1 cellular context compared by ENCODE assay signal in the genomic region with DNA sequence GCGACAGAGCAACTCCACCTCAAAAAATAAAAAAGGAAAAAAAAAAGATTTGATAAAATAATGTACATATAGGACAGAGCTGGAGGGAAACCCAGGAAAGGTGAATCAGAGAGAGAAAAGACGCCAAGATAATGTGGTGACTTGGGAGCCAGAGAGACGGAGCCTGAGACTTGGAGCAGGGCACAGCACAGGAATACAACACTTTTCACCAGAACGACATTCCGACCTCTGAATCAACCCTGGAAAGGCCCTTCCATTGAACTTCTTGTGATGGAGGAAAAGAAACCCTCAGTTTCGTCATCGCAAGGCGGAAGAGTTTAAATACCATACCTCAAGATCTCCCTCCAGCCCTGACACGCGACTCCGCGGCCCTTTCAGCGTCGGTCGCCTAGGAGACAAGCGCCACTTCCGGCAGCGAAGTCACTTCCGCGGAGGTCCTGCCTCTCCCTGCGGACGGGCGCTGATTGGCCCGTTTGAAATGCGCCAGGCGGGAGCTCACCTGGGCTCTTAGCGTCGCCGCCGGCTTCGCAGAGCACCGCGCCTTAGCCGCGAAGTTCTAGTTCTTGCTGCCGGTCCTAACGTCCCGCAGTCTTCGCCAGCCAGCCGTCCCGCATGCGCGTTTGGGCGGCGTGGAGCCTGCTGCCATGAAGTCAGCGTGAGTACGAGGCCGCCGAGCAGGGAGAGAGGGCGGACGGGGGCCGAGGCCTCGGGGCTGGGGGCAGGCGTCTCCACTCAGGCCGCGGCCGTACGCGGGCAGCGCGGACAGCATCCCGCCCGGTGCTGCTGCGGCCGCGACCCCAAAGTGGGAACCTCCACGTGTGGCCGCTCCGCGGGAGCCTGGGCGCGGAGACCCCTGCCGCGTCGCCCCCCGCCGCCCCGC.
TF ChIP-seq lines count a peak whose summit lies in the region.

Gene KIF23 (plus strand): TSS at position 528 of the 880 bp plus-strand sequence. CDS start 117 bp downstream, at position 645.

TF ChIP-seq in K562, 482 proteins besides CTCF, POLR2A, EP300 and RAD21 (continued from another document and continues in another):
- no peak for TF ChIP-seq EGR1 (conservative IDR thresholded peaks at IDR 0.05)
- TF ChIP-seq PYGO2 (tag; IDR thresholded peaks at IDR 0.05): no peak
- TF ChIP-seq SMARCB1 (IDR thresholded peaks at IDR 0.05; ENCODE audit: insufficient read length, low read depth): no peak
- no peak for TF ChIP-seq CBFA2T3 (IDR thresholded peaks at IDR 0.05)
- TF ChIP-seq ASH1L (IDR thresholded peaks at IDR 0.05; ENCODE audit: borderline replicate concordance, low read depth, partially characterized antibody): peak; percentile 40
- TF ChIP-seq SMAD2 (IDR thresholded peaks at IDR 0.05; ENCODE audit: low read depth, low read length): no peak
- no peak for TF ChIP-seq THRAP3 (IDR thresholded peaks at IDR 0.05; ENCODE audit: borderline replicate concordance)
- no peak for TF ChIP-seq ZNF146 (CRISPR knock-in tag; IDR thresholded peaks at IDR 0.05; ENCODE audit: unreplicated experiment)
- peak; percentile 70 for TF ChIP-seq KDM5B (IDR thresholded peaks at IDR 0.05; ENCODE audit: insufficient replicate concordance, low read depth, low read length)
- peak in 1 of 2 experiments; percentile 64; a peak in 1 of 4 replicates for TF ChIP-seq KDM4B (IDR thresholded peaks at IDR 0.05; ENCODE audit: borderline replicate concordance in 2 of 2, low read depth in 1 of 2)
- TF ChIP-seq HBP1 (CRISPR knock-in tag; IDR thresholded peaks at IDR 0.05): no peak
- TF ChIP-seq, protein P1, sequence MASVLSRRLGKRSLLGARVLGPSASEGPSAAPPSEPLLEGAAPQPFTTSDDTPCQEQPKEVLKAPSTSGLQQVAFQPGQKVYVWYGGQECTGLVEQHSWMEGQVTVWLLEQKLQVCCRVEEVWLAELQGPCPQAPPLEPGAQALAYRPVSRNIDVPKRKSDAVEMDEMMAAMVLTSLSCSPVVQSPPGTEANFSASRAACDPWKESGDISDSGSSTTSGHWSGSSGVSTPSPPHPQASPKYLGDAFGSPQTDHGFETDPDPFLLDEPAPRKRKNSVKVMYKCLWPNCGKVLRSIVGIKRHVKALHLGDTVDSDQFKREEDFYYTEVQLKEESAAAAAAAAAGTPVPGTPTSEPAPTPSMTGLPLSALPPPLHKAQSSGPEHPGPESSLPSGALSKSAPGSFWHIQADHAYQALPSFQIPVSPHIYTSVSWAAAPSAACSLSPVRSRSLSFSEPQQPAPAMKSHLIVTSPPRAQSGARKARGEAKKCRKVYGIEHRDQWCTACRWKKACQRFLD (CRISPR knock-in tag; IDR thresholded peaks at IDR 0.05): peak; percentile 74; the same call in 1 of the 2 replicates
- no peak for TF ChIP-seq SRF (CRISPR knock-in tag; IDR thresholded peaks at IDR 0.05)
- no peak for TF ChIP-seq COPS2 (conservative IDR thresholded peaks at IDR 0.05)
- TF ChIP-seq HNRNPH1 (optimal IDR thresholded peaks at IDR 0.05; ENCODE audit: low read depth, low read length): no peak
- no peak for TF ChIP-seq ZNF133 (CRISPR knock-in tag; IDR thresholded peaks at IDR 0.05)
- peak; percentile 95 for TF ChIP-seq GABPA (tag; conservative IDR thresholded peaks at IDR 0.05; ENCODE audit: low read depth)
- no peak for TF ChIP-seq CHD2 (IDR thresholded peaks at IDR 0.05; ENCODE audit: low read depth, low read length)
- no peak for TF ChIP-seq POLR2H (tag; IDR thresholded peaks at IDR 0.05; ENCODE audit: low read depth)
- TF ChIP-seq RBBP5 (IDR thresholded peaks at IDR 0.05; ENCODE audit: borderline replicate concordance, insufficient read depth, low read length, poor library complexity, severe bottlenecking): peak; percentile 95
- TF ChIP-seq, protein P2, sequence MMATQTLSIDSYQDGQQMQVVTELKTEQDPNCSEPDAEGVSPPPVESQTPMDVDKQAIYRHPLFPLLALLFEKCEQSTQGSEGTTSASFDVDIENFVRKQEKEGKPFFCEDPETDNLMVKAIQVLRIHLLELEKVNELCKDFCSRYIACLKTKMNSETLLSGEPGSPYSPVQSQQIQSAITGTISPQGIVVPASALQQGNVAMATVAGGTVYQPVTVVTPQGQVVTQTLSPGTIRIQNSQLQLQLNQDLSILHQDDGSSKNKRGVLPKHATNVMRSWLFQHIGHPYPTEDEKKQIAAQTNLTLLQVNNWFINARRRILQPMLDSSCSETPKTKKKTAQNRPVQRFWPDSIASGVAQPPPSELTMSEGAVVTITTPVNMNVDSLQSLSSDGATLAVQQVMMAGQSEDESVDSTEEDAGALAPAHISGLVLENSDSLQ (IDR thresholded peaks at IDR 0.05): peak; percentile 56
- TF ChIP-seq KDM2B (CRISPR knock-in tag; IDR thresholded peaks at IDR 0.05): no peak
- TF ChIP-seq MAFK (IDR thresholded peaks at IDR 0.05; ENCODE audit: low read length): no peak
- TF ChIP-seq GTF2E2 (tag; IDR thresholded peaks at IDR 0.05): peak; percentile 55; the same call in 1 of the 2 replicates
- TF ChIP-seq BACH1 (tag; IDR thresholded peaks at IDR 0.05): no peak
- peak; percentile 83 for TF ChIP-seq BHLHE40 (IDR thresholded peaks at IDR 0.05; ENCODE audit: low read length)
- no peak for TF ChIP-seq ZBED1 (IDR thresholded peaks at IDR 0.05)
- TF ChIP-seq ZFP36 (IDR thresholded peaks at IDR 0.05; ENCODE audit: low read depth, low read length, partially characterized antibody): no peak
- 0 out of 2 replicates have a peak, but pooled peaks have one; percentile 26 for TF ChIP-seq CEBPG (CRISPR knock-in tag; IDR thresholded peaks at IDR 0.05)
- TF ChIP-seq CEBPG (tag; conservative IDR thresholded peaks at IDR 0.05 in 1 of 2, IDR thresholded peaks at IDR 0.05 in 1 of 2): no peak
- peak; percentile 31; the same call in 1 of the 2 replicates for TF ChIP-seq TGIF2 (CRISPR knock-in tag; IDR thresholded peaks at IDR 0.05)
- no peak for TF ChIP-seq SNRNP70 (optimal IDR thresholded peaks at IDR 0.05; ENCODE audit: low read depth, low read length)
- no peak for TF ChIP-seq ZFP30 (CRISPR knock-in tag; IDR thresholded peaks at IDR 0.05; ENCODE audit: borderline replicate concordance)
- TF ChIP-seq, protein P3, sequence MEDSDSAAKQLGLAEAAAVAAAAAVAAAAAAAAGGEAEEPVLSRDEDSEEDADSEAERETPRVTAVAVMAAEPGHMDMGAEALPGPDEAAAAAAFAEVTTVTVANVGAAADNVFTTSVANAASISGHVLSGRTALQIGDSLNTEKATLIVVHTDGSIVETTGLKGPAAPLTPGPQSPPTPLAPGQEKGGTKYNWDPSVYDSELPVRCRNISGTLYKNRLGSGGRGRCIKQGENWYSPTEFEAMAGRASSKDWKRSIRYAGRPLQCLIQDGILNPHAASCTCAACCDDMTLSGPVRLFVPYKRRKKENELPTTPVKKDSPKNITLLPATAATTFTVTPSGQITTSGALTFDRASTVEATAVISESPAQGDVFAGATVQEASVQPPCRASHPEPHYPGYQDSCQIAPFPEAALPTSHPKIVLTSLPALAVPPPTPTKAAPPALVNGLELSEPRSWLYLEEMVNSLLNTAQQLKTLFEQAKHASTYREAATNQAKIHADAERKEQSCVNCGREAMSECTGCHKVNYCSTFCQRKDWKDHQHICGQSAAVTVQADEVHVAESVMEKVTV (CRISPR knock-in tag; IDR thresholded peaks at IDR 0.05): no peak
- no peak for TF ChIP-seq ZC3H8 (IDR thresholded peaks at IDR 0.05)
- peak; percentile 80 to 84 for TF ChIP-seq NRF1 (conservative IDR thresholded peaks at IDR 0.05 in 1 of 2, IDR thresholded peaks at IDR 0.05 in 1 of 2)
- TF ChIP-seq, protein P4, sequence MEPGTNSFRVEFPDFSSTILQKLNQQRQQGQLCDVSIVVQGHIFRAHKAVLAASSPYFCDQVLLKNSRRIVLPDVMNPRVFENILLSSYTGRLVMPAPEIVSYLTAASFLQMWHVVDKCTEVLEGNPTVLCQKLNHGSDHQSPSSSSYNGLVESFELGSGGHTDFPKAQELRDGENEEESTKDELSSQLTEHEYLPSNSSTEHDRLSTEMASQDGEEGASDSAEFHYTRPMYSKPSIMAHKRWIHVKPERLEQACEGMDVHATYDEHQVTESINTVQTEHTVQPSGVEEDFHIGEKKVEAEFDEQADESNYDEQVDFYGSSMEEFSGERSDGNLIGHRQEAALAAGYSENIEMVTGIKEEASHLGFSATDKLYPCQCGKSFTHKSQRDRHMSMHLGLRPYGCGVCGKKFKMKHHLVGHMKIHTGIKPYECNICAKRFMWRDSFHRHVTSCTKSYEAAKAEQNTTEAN (CRISPR knock-in tag; IDR thresholded peaks at IDR 0.05): 0 out of 2 replicates have a peak, but pooled peaks have one; percentile 41
- TF ChIP-seq ZNF764 (CRISPR knock-in tag; IDR thresholded peaks at IDR 0.05; ENCODE audit: low read depth): no peak
- TF ChIP-seq ZNF124 (CRISPR knock-in tag; IDR thresholded peaks at IDR 0.05): no peak
- TF ChIP-seq L3MBTL2 (IDR thresholded peaks at IDR 0.05): peak; percentile 94
- no peak for TF ChIP-seq TBL1XR1 (IDR thresholded peaks at IDR 0.05; ENCODE audit: low read length in 2 of 2)
- TF ChIP-seq NR1H2 (CRISPR knock-in tag; IDR thresholded peaks at IDR 0.05): 0 out of 2 replicates have a peak, but pooled peaks have one; percentile 32
- TF ChIP-seq HNRNPLL (IDR thresholded peaks at IDR 0.05; ENCODE audit: low read depth, low read length, poor library complexity, severe bottlenecking): peak; percentile 97
- peak; percentile 93 for TF ChIP-seq TFAP4 (CRISPR knock-in tag; IDR thresholded peaks at IDR 0.05; ENCODE audit: borderline replicate concordance)
- TF ChIP-seq ELF1 (tag; IDR thresholded peaks at IDR 0.05): peak; percentile 92
- TF ChIP-seq GMEB1 (CRISPR knock-in tag; IDR thresholded peaks at IDR 0.05): no peak
- peak; percentile 96 to 98 for TF ChIP-seq SIN3A (IDR thresholded peaks at IDR 0.05; ENCODE audit: borderline replicate concordance in 2 of 2, control insufficient read depth in 1 of 2, low read depth in 2 of 2, low read length in 2 of 2)
- peak; percentile 69 for TF ChIP-seq FIP1L1 (IDR thresholded peaks at IDR 0.05; ENCODE audit: low read depth, low read length, poor library complexity, severe bottlenecking)
- peak; percentile 84 for TF ChIP-seq ZBTB1 (CRISPR knock-in tag; IDR thresholded peaks at IDR 0.05; ENCODE audit: borderline replicate concordance, low read depth)
- TF ChIP-seq POU5F1 (IDR thresholded peaks at IDR 0.05; ENCODE audit: borderline replicate concordance, low read depth, low read length, partially characterized antibody): no peak
- TF ChIP-seq CREB1 (IDR thresholded peaks at IDR 0.05): peak; percentile 74
- peak; percentile 73; the same call in 1 of the 2 replicates for TF ChIP-seq CREB1 (CRISPR knock-in tag; IDR thresholded peaks at IDR 0.05)
- peak; percentile 12; the same call in 1 of the 2 replicates for TF ChIP-seq STAG1 (CRISPR knock-in tag; IDR thresholded peaks at IDR 0.05; ENCODE audit: borderline replicate concordance)
- TF ChIP-seq STAT6 (CRISPR knock-in tag; IDR thresholded peaks at IDR 0.05): no peak
- peak; percentile 63 for TF ChIP-seq CTBP1 (IDR thresholded peaks at IDR 0.05; ENCODE audit: borderline replicate concordance)
- TF ChIP-seq, protein P5, sequence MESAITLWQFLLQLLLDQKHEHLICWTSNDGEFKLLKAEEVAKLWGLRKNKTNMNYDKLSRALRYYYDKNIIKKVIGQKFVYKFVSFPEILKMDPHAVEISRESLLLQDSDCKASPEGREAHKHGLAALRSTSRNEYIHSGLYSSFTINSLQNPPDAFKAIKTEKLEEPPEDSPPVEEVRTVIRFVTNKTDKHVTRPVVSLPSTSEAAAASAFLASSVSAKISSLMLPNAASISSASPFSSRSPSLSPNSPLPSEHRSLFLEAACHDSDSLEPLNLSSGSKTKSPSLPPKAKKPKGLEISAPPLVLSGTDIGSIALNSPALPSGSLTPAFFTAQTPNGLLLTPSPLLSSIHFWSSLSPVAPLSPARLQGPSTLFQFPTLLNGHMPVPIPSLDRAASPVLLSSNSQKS (CRISPR knock-in tag; IDR thresholded peaks at IDR 0.05): no peak
- no peak for TF ChIP-seq ZNF445 (CRISPR knock-in tag; IDR thresholded peaks at IDR 0.05; ENCODE audit: low read depth)
